Comparison of ENCODE assay signal across 25 cellular contexts in the genomic region with DNA sequence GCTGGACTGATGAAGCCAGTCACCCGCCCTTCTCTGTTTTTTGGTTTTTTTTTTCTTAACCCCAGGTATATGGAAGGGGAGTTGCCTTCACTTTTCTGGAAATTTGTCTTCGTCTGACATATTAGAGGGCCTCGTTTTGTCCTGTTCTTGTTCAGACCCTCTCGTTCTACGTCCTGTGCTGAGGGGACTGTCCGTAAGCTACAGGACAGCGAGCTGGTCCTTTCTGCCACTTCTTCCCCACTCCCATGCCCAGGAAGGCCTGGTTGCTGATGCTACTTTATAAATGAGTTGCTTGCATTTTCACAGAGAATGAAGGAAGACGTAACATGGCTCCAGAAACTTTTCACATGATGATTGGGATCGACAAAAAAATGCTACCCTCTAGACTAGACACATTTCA. TPM values are rescaled to one million over a fixed set of nuclear protein-coding genes. Genes with fewer than 3 reads are reported as not detected.
DNase-seq lines count a peak whose midpoint lies in the region; ATAC-seq, FAIRE-seq and TF ChIP-seq lines count a peak whose summit lies in the region.
"Had no signal": no experiment of that assay in that cellular context is flagged by ENCODE, and none has a peak within 500 bp of the region (broad histone marks: within the 10 kb centered on the region; RNA-seq: fewer than 3 reads in every experiment).

No MANE protein-coding gene starts in this region.

- no peak overlapping the region for H4K5ac ChIP-seq in mesendoderm (ENCODE audit: low read length)

- H4K20me1 ChIP-seq in K562 (replicated peaks; ENCODE audit: control insufficient read depth, insufficient read depth, low read length) = no peaks in the 10 kb centered on the region; the same call in 1 of the 2 replicates

- WGBS in K562 (ENCODE audit: insufficient coverage, low coverage, missing lambda C conversion rate) = 66% methylated on average over 9 of the region's 9 CpGs
- no CpG with 5 or more reads among the region's 9 CpGs for WGBS in mesendoderm (ENCODE audit: extremely low coverage, insufficient coverage, low lambda C conversion rate)
- 85 to 92% methylated on average over 9 of the region's 9 CpGs for WGBS in body of pancreas, 2 donors

- H3K4me2 ChIP-seq in K562 (ENCODE audit: insufficient read depth, low read length) (no peak overlapping the region), mesendoderm (ENCODE audit: low read length) (no peak overlapping the region)
- H3K4me2 ChIP-seq: A549; BLaER1 treated with 17β-estradiol and CSF1 and Interleukin-3, amounts not matched to agents 10 nM and 100 nM had no signal

- no peaks in the 10 kb centered on the region for H3K9me1 ChIP-seq in K562 (ENCODE audit: control insufficient read depth, insufficient read depth, low read length)

- no peak overlapping the region for H2BK5ac ChIP-seq in mesendoderm (ENCODE audit: low read length)

- FAIRE-seq in K562 (lab: Jason Lieb, UNC) = no peak
- FAIRE-seq: A549, GM12891, GM18507, H1 had no signal

- H3K23ac ChIP-seq in mesendoderm (ENCODE audit: low read length) = no peak overlapping the region

- DNase-seq in Panc1 (ENCODE audit: low read depth, low spot score) = no peak
- DNase-seq in K562 (ENCODE audit: extremely low read depth in 1 of 4, low spot score in 3 of 4) = peak in 1 of 4 experiments; percentile 34
- DNase-seq in mesendoderm = no peak
- no peak for DNase-seq in CD8-positive, alpha-beta memory T cell
- DNase-seq in NOMO-1 treated with DMSO at 0.1 percent for 48 hours (lab: John Stamatoyannopoulos, UW; ENCODE audit: unreplicated experiment) = no peak
- no peak for DNase-seq in body of pancreas
- DNase-seq: 8988T; ACHN; AML-193; BE2C; Calu3; CD4-positive, alpha-beta T cell; COR-L47; DMS53; DMS79 treated with DMSO at 0.1 percent for 48 hours; GF-D8; GM23248; H7; HCEC 1CT had no signal

- no peaks in the 10 kb centered on the region for H3K9me3 ChIP-seq in Panc1 (ENCODE audit: control insufficient read depth, insufficient read depth, low read depth, low read length)
- H3K9me3 ChIP-seq in K562 (replicated peaks; ENCODE audit: control insufficient read depth, insufficient read depth, low read depth, low read length) = no peaks in the 10 kb centered on the region
- no peaks in the 10 kb centered on the region for H3K9me3 ChIP-seq in CD8-positive, alpha-beta memory T cell (ENCODE audit: low read length)
- no peaks in the 10 kb centered on the region for H3K9me3 ChIP-seq in body of pancreas
- H3K9me3 ChIP-seq: A549; BE2C; BLaER1 treated with 17β-estradiol and CSF1 and Interleukin-3, amounts not matched to agents 10 nM and 100 nM had no signal

- peak overlapping the region in 2 of 8 donors; percentile 30 to 42 for H3K27ac Mint-ChIP-seq in CD8-positive, alpha-beta memory T cell
- H3K27ac Mint-ChIP-seq: CD4-positive, alpha-beta T cell had no signal

- H3K27me3 ChIP-seq in Panc1 (ENCODE audit: control insufficient read depth, insufficient read depth, low read length) (no peaks in the 10 kb centered on the region), K562 (ENCODE audit: control insufficient read depth in 2 of 2, insufficient read depth in 2 of 2, low read length in 2 of 2) (no peaks in the 10 kb centered on the region), mesendoderm (ENCODE audit: insufficient read depth, low read length, poor library complexity) (no peaks in the 10 kb centered on the region), body of pancreas (no peaks in the 10 kb centered on the region)
- no peaks in the 10 kb centered on the region for H3K27me3 ChIP-seq in CD8-positive, alpha-beta memory T cell (ENCODE audit: insufficient read depth, low read length, poor library complexity, severe bottlenecking)
- H3K27me3 ChIP-seq: BE2C; BLaER1 treated with 17β-estradiol and CSF1 and Interleukin-3, amounts not matched to agents 10 nM and 100 nM had no signal

- no peak overlapping the region for H3K9ac ChIP-seq in K562 (ENCODE audit: insufficient read depth in 1 of 2, low read depth in 2 of 2, low read length in 2 of 2)
- no peak overlapping the region for H3K9ac ChIP-seq in mesendoderm (ENCODE audit: low read length)
- H3K9ac ChIP-seq: BLaER1 treated with 17β-estradiol and CSF1 and Interleukin-3, amounts not matched to agents 10 nM and 100 nM; GM23248 had no signal

- CTCF ChIA-PET in Panc1 (lab: Charles Lee) = interaction anchor here (0.7 kb wide), 1 partner anchor 58 kb away, joined by 3 read pairs; no protein-coding TSS in a partner anchor
- CTCF ChIA-PET in K562 (lab: Yijun Ruan, JAX; ENCODE audit: low intra/inter-chr PET ratio) = no interaction called here
- CTCF ChIA-PET in CD8-positive, alpha-beta memory T cell (lab: Charles Lee) = no interaction called here

- POLR2A ChIA-PET in Panc1 (lab: Charles Lee) = no interaction called here
- POLR2A ChIA-PET in K562 (lab: Yijun Ruan, JAX) = interaction anchor here (0.8 to 6.1 kb wide), 13 partner anchors 8 to 125 kb away, joined by 3 to 68 read pairs (median 4); a partner anchor contains a TSS
- POLR2A ChIA-PET in CD8-positive, alpha-beta memory T cell (lab: Charles Lee) = no interaction called here

- H3K4ac ChIP-seq in mesendoderm (ENCODE audit: low read depth, low read length) = no peak overlapping the region

- no peaks in the 10 kb centered on the region for H3K79me1 ChIP-seq in mesendoderm (ENCODE audit: low read length)

- no peak overlapping the region for H2AK5ac ChIP-seq in mesendoderm (ENCODE audit: low read length)

- no peak overlapping the region for H3K27ac ChIP-seq in Panc1 (ENCODE audit: low read length)
- no peak overlapping the region for H3K27ac ChIP-seq in K562 (ENCODE audit: extremely low read depth, low read depth, low read length)
- no peak overlapping the region for H3K27ac ChIP-seq in mesendoderm (ENCODE audit: low read depth, low read length)
- no peak overlapping the region for H3K27ac ChIP-seq in CD8-positive, alpha-beta memory T cell (ENCODE audit: low read depth, low read length)
- no peak overlapping the region for H3K27ac ChIP-seq in body of pancreas
- H3K27ac ChIP-seq: A549; BLaER1 treated with 17β-estradiol and CSF1 and Interleukin-3, amounts not matched to agents 10 nM and 100 nM; GM23248 had no signal

- H3K36me3 Mint-ChIP-seq in CD8-positive, alpha-beta memory T cell = peaks cover 4 to 43% (median 22%) of the 10 kb centered on the region in 3 donors

- no peak overlapping the region for H2BK15ac ChIP-seq in mesendoderm (replicated peaks; ENCODE audit: low read depth)

- no peak overlapping the region for H4K8ac ChIP-seq in mesendoderm (ENCODE audit: low read depth, low read length)

- H2AFZ ChIP-seq in K562 (ENCODE audit: low read depth, low read length) = no peak overlapping the region
- H2AFZ ChIP-seq: GM23248 had no signal

- H2BK120ac ChIP-seq in mesendoderm (ENCODE audit: low read depth, low read length) = no peak overlapping the region

- no peak for TF ChIP-seq EP300 in K562 (IDR thresholded peaks at IDR 0.05; ENCODE audit: low read length)

- ATAC-seq in Panc1 (no peak), K562 (no peak), body of pancreas (no peak)
- ATAC-seq: A549 had no signal

- TF ChIP-seq CTCF in Panc1 (IDR thresholded peaks at IDR 0.05) = no peak
- TF ChIP-seq CTCF in K562 (IDR thresholded peaks at IDR 0.05 in 2 of 3, conservative IDR thresholded peaks at IDR 0.05 in 1 of 3; ENCODE audit: insufficient read depth in 2 of 3, low read depth in 1 of 3, low read length in 3 of 3) = no peak
- TF ChIP-seq CTCF in body of pancreas (IDR thresholded peaks at IDR 0.05) = no peak

- H3K4me3 ChIP-seq in Panc1 (ENCODE audit: low read depth in 2 of 2, low read length in 2 of 2) = no peak overlapping the region
- H3K4me3 ChIP-seq in K562 = no peak overlapping the region
- no peak overlapping the region for H3K4me3 ChIP-seq in mesendoderm (ENCODE audit: low read length)
- H3K4me3 ChIP-seq in CD8-positive, alpha-beta memory T cell (ENCODE audit: low read length) = no peak overlapping the region
- H3K4me3 ChIP-seq in body of pancreas = no peak overlapping the region
- H3K4me3 ChIP-seq: A549; BLaER1 treated with 17β-estradiol and CSF1 and Interleukin-3, amounts not matched to agents 10 nM and 100 nM; GM23248 had no signal

- TF ChIP-seq POLR2A in K562 (conservative IDR thresholded peaks at IDR 0.05) = no peak
- no peak for TF ChIP-seq POLR2A in body of pancreas (IDR thresholded peaks at IDR 0.05)

- TF ChIP-seq RAD21 in K562 (CRISPR knock-in tag; conservative IDR thresholded peaks at IDR 0.05 in 1 of 2, IDR thresholded peaks at IDR 0.05 in 1 of 2) = no peak

- H3K4me1 ChIP-seq in Panc1 (ENCODE audit: control insufficient read depth, insufficient read depth, low read length) = peaks cover 6% of the 10 kb centered on the region
- H3K4me1 ChIP-seq in K562 (replicated peaks in 1 of 2; ENCODE audit: control insufficient read depth in 2 of 2, insufficient read depth in 2 of 2, low read length in 2 of 2) = peaks cover 12% of the 10 kb centered on the region in 2 experiments
- H3K4me1 ChIP-seq in mesendoderm (ENCODE audit: control insufficient read depth, low read depth, low read length) = no peaks in the 10 kb centered on the region
- H3K4me1 ChIP-seq in CD8-positive, alpha-beta memory T cell (ENCODE audit: insufficient read depth, low read length) = no peaks in the 10 kb centered on the region
- peaks cover 8% of the 10 kb centered on the region for H3K4me1 ChIP-seq in body of pancreas
- H3K4me1 ChIP-seq: BLaER1 treated with 17β-estradiol and CSF1 and Interleukin-3, amounts not matched to agents 10 nM and 100 nM had no signal

- no peak overlapping the region for H3K4me3 Mint-ChIP-seq in CD8-positive, alpha-beta memory T cell
- H3K4me3 Mint-ChIP-seq: CD14-positive monocyte; CD4-positive, alpha-beta T cell had no signal

- in situ Hi-C loops in Panc1 (cut with HindIII; ENCODE audit: low pct_unique_long_range_greater_than_20kb, low sequenced_read_pairs) = no loop called here
- in situ Hi-C loops in K562 (cut with MboI) = no loop called here

- no peaks in the 10 kb centered on the region for H3K4me1 Mint-ChIP-seq in CD8-positive, alpha-beta memory T cell

- H3K79me2 ChIP-seq in K562 (ENCODE audit: control insufficient read depth, insufficient read depth, low read length) (no peaks in the 10 kb centered on the region), mesendoderm (ENCODE audit: control insufficient read depth, insufficient read depth, low read length) (no peaks in the 10 kb centered on the region)

- peak overlapping the region; percentile 42 for H3K56ac ChIP-seq in mesendoderm (ENCODE audit: low read length)

- H3K36me3 ChIP-seq in Panc1 (ENCODE audit: control insufficient read depth, insufficient read depth, low read length) (no peaks in the 10 kb centered on the region; the same call in 1 of the 2 replicates), K562 (ENCODE audit: control insufficient read depth, insufficient read depth, low read length) (peaks cover 45% of the 10 kb centered on the region), mesendoderm (ENCODE audit: control insufficient read depth, insufficient read depth, low read length) (no peaks in the 10 kb centered on the region), body of pancreas (replicated peaks in 1 of 2; ENCODE audit: insufficient read depth in 1 of 2, low read depth in 2 of 2) (peaks cover 7% of the 10 kb centered on the region in 2 donors)
- peaks cover 28% of the 10 kb centered on the region for H3K36me3 ChIP-seq in CD8-positive, alpha-beta memory T cell (ENCODE audit: insufficient read depth, low read length)

- H3K27me3 Mint-ChIP-seq in CD8-positive, alpha-beta memory T cell = no peaks in the 10 kb centered on the region
- H3K27me3 Mint-ChIP-seq: CD4-positive, alpha-beta T cell had no signal

- no peak overlapping the region for H3K18ac ChIP-seq in mesendoderm (ENCODE audit: low read length)

- BruUV-seq in Panc1 (replicated peaks; lab: Mats Ljungman, UMichigan) (TSS peak; percentile 82), K562 (replicated peaks; lab: Mats Ljungman, UMichigan) (no TSS peak)

- intact Hi-C loops in Panc1 (cut with micrococcal nuclease; ENCODE audit: unreplicated experiment) = loop anchor here (10.0 kb wide), 1 partner anchor 55 kb away; no protein-coding TSS in a partner anchor
- intact Hi-C loops in K562 (cut with micrococcal nuclease) = loop anchor here (5.0 kb wide), 1 partner anchor 182 kb away; no protein-coding TSS in a partner anchor
- intact Hi-C loops in body of pancreas (cut with DNase I) = no loop called here

- H3K9me3 Mint-ChIP-seq in CD8-positive, alpha-beta memory T cell = no peaks in the 10 kb centered on the region
- H3K9me3 Mint-ChIP-seq: CD14-positive monocyte; CD4-positive, alpha-beta T cell had no signal

RNA-seq across cellular contexts. Expression of a gene that starts 27.3 kb away (rescaled TPM):
- 59.4 TPM for total RNA-seq in Panc1 (2021; ENCODE audit: unreplicated experiment)
- polyA plus RNA-seq in Panc1 (2012; ENCODE audit: insufficient read length) = 24.6 TPM
- total RNA-seq in K562 (2011; cell fraction: chromatin; rRNA removed; ENCODE audit: low replicate concordance) = 251 and 271 TPM in 2 replicates
- total RNA-seq in K562 (2011; cell fraction: nucleolus; rRNA removed) = 179 and 190 TPM in 2 replicates
- 236 and 257 TPM in 2 replicates for total RNA-seq in K562 (2011; cell fraction: nucleoplasm; rRNA removed)
- 105 and 144 TPM in 2 replicates for total RNA-seq in K562 (2014; rRNA removed)
- total RNA-seq in K562 (2014; rRNA removed; fragmentation: Illumina TruSeq; extraction: Trizol) = 138 and 141 TPM in 2 replicates
- total RNA-seq in K562 (2015; rRNA removed; fragmentation: Illumina TruSeq; extraction: Trizol) = 124 and 128 TPM in 2 replicates
- 263 and 267 TPM in 2 replicates for total RNA-seq in K562 (2021)
- polyA plus RNA-seq in K562 (2011; rRNA removed) = 135 and 196 TPM in 2 replicates
- 111 and 189 TPM in 2 replicates for polyA plus RNA-seq in K562 (2011; cell fraction: cytosol; rRNA removed)
- polyA plus RNA-seq in K562 (2011; cell fraction: nucleus; rRNA removed) = 90.3 and 116 TPM in 2 replicates
- polyA plus RNA-seq in K562 (2012) = 90.4 and 122 TPM in 2 replicates
- 144 and 156 TPM in 2 replicates for polyA plus RNA-seq in K562 (2014; fragmentation: Illumina TruSeq; extraction: Trizol)
- 100 to 1,000 TPM; 100 to 105 TPM for polyA plus RNA-seq in K562 (2014; fragmentation: Nextera tagmentation; extraction: Ambion mirVana)
- 114 and 124 TPM in 2 replicates for polyA plus RNA-seq in K562 (2014; rRNA removed)
- polyA minus RNA-seq in K562 (2011; rRNA and poly(A)+ RNA removed) = 219 and 267 TPM in 2 replicates
- polyA minus RNA-seq in K562 (2011; cell fraction: cytosol; rRNA and poly(A)+ RNA removed) = 166 and 232 TPM in 2 replicates
- 39.9 and 84.6 TPM in 2 replicates for polyA minus RNA-seq in K562 (2011; cell fraction: nucleus; rRNA and poly(A)+ RNA removed)
- polyA plus RNA-seq in mesendoderm (2013, experiment 1 of 2) = 53.0 TPM
- 54.6 TPM for polyA plus RNA-seq in mesendoderm (2013, experiment 2 of 2)
- 10 to 100 TPM; 94.0 to 98.1 TPM for total RNA-seq in CD8-positive, alpha-beta memory T cell
- 54.5 TPM for polyA plus RNA-seq in CD8-positive, alpha-beta memory T cell
- 10 to 100 TPM; 18.2 to 25.4 TPM for total RNA-seq in body of pancreas

RNA-seq across cellular contexts. Expression of a gene that starts 31.1 kb away (rescaled TPM):
- total RNA-seq in Panc1 (2021; ENCODE audit: unreplicated experiment) (24.5 TPM), K562 (2014; rRNA removed) (71.4 and 89.3 TPM in 2 replicates), K562 (2014; rRNA removed; fragmentation: Illumina TruSeq; extraction: Trizol) (58.1 and 64.4 TPM in 2 replicates), K562 (2015; rRNA removed; fragmentation: Illumina TruSeq; extraction: Trizol) (70.6 and 75.9 TPM in 2 replicates), K562 (2021) (122 and 123 TPM in 2 replicates), body of pancreas (1 to 10 TPM; 7.6 to 9.6 TPM)
- polyA plus RNA-seq in Panc1 (2012; ENCODE audit: insufficient read length) = 29.0 TPM
- total RNA-seq in K562 (2011; cell fraction: chromatin; rRNA removed; ENCODE audit: low replicate concordance) = 63.6 and 66.4 TPM in 2 replicates
- 39.3 and 45.4 TPM in 2 replicates for total RNA-seq in K562 (2011; cell fraction: nucleolus; rRNA removed)
- total RNA-seq in K562 (2011; cell fraction: nucleoplasm; rRNA removed) = 59.8 and 84.4 TPM in 2 replicates
- polyA plus RNA-seq in K562 (2011; rRNA removed) (187 and 200 TPM in 2 replicates), K562 (2014; fragmentation: Illumina TruSeq; extraction: Trizol) (181 and 250 TPM in 2 replicates), K562 (2014; fragmentation: Nextera tagmentation; extraction: Ambion mirVana) (10 to 100 TPM; 19.5 to 22.8 TPM), K562 (2014; rRNA removed) (136 and 161 TPM in 2 replicates)
- 97.0 and 115 TPM in 2 replicates for polyA plus RNA-seq in K562 (2011; cell fraction: cytosol; rRNA removed)
- 51.6 and 70.0 TPM in 2 replicates for polyA plus RNA-seq in K562 (2011; cell fraction: nucleus; rRNA removed)
- 105 and 162 TPM in 2 replicates for polyA plus RNA-seq in K562 (2012)
- 89.0 and 94.5 TPM in 2 replicates for polyA minus RNA-seq in K562 (2011; rRNA and poly(A)+ RNA removed)
- polyA minus RNA-seq in K562 (2011; cell fraction: cytosol; rRNA and poly(A)+ RNA removed) = 44.9 and 53.1 TPM in 2 replicates
- polyA minus RNA-seq in K562 (2011; cell fraction: nucleus; rRNA and poly(A)+ RNA removed) = 14.3 and 25.0 TPM in 2 replicates
- 16.3 TPM for polyA plus RNA-seq in mesendoderm (2013, experiment 1 of 2)
- polyA plus RNA-seq in mesendoderm (2013, experiment 2 of 2) = 16.0 TPM
- total RNA-seq in CD8-positive, alpha-beta memory T cell = 10 to 100 TPM; 21.9 to 23.3 TPM
- 26.0 TPM for polyA plus RNA-seq in CD8-positive, alpha-beta memory T cell

RNA-seq across cellular contexts. Expression of a gene that starts 31.3 kb away (rescaled TPM):
- total RNA-seq in Panc1 (2021; ENCODE audit: unreplicated experiment) = 54.3 TPM
- 58.3 TPM for polyA plus RNA-seq in Panc1 (2012; ENCODE audit: insufficient read length)
- 856 and 1,421 TPM in 2 replicates for total RNA-seq in K562 (2011; cell fraction: chromatin; rRNA removed; ENCODE audit: low replicate concordance)
- total RNA-seq in K562 (2011; cell fraction: nucleolus; rRNA removed) = 627 and 658 TPM in 2 replicates
- total RNA-seq in K562 (2011; cell fraction: nucleoplasm; rRNA removed) = 567 and 576 TPM in 2 replicates
- total RNA-seq in K562 (2014; rRNA removed) = 103 and 117 TPM in 2 replicates
- total RNA-seq in K562 (2014; rRNA removed; fragmentation: Illumina TruSeq; extraction: Trizol) = 62.3 and 63.7 TPM in 2 replicates
- total RNA-seq in K562 (2015; rRNA removed; fragmentation: Illumina TruSeq; extraction: Trizol) = 75.3 and 82.5 TPM in 2 replicates
- 173 and 187 TPM in 2 replicates for total RNA-seq in K562 (2021)
- 84.7 and 128 TPM in 2 replicates for polyA plus RNA-seq in K562 (2011; rRNA removed)
- 76.2 and 84.4 TPM in 2 replicates for polyA plus RNA-seq in K562 (2011; cell fraction: cytosol; rRNA removed)
- polyA plus RNA-seq in K562 (2011; cell fraction: nucleus; rRNA removed) = 448 and 556 TPM in 2 replicates
- polyA plus RNA-seq in K562 (2012) = 142 and 181 TPM in 2 replicates
- 124 and 127 TPM in 2 replicates for polyA plus RNA-seq in K562 (2014; fragmentation: Illumina TruSeq; extraction: Trizol)
- polyA plus RNA-seq in K562 (2014; fragmentation: Nextera tagmentation; extraction: Ambion mirVana) = 10 to 100 TPM in 1 of 2 experiments, 1 to 10 TPM in 1; 7.3 to 11.1 TPM
- polyA plus RNA-seq in K562 (2014; rRNA removed) = 116 and 125 TPM in 2 replicates
- polyA minus RNA-seq in K562 (2011; rRNA and poly(A)+ RNA removed) = 160 and 176 TPM in 2 replicates
- polyA minus RNA-seq in K562 (2011; cell fraction: cytosol; rRNA and poly(A)+ RNA removed) = 98.9 and 161 TPM in 2 replicates
- polyA minus RNA-seq in K562 (2011; cell fraction: nucleus; rRNA and poly(A)+ RNA removed) = 188 and 253 TPM in 2 replicates
- 10.7 TPM for polyA plus RNA-seq in mesendoderm (2013, experiment 1 of 2)
- 10.7 TPM for polyA plus RNA-seq in mesendoderm (2013, experiment 2 of 2)
- 10 to 100 TPM; 64.9 to 65.5 TPM for total RNA-seq in CD8-positive, alpha-beta memory T cell
- polyA plus RNA-seq in CD8-positive, alpha-beta memory T cell = 65.8 TPM
- 10 to 100 TPM; 42.5 to 47.2 TPM for total RNA-seq in body of pancreas
